1 cellular context compared by ENCODE assay signal in the genomic region with DNA sequence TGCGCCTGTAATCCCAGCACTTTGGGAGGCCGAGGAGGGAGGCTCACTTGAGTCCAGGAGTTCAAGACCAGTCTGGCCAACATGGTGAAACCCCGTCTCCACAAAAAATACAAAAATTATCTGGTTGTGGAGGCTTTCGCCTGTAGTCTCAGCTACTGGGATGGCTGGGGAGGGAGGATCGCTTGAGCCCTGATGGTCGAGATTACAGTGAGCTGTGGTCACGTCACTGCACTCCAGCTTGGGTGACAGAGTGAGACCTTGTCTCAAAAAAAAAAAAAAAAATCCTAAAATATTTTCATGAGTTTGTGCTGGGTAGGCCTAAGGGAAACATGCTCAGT.
TF ChIP-seq lines count a peak whose summit lies in the region.

No MANE protein-coding gene starts in this region.

TF ChIP-seq in K562, 482 proteins besides CTCF, POLR2A, EP300 and RAD21 (continued from another document):
- TF ChIP-seq, protein P1, sequence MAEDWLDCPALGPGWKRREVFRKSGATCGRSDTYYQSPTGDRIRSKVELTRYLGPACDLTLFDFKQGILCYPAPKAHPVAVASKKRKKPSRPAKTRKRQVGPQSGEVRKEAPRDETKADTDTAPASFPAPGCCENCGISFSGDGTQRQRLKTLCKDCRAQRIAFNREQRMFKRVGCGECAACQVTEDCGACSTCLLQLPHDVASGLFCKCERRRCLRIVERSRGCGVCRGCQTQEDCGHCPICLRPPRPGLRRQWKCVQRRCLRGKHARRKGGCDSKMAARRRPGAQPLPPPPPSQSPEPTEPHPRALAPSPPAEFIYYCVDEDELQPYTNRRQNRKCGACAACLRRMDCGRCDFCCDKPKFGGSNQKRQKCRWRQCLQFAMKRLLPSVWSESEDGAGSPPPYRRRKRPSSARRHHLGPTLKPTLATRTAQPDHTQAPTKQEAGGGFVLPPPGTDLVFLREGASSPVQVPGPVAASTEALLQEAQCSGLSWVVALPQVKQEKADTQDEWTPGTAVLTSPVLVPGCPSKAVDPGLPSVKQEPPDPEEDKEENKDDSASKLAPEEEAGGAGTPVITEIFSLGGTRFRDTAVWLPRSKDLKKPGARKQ (CRISPR knock-in tag; IDR thresholded peaks at IDR 0.05): 0 out of 2 replicates have a peak, but pooled peaks have one; percentile 38
- TF ChIP-seq, protein P2, sequence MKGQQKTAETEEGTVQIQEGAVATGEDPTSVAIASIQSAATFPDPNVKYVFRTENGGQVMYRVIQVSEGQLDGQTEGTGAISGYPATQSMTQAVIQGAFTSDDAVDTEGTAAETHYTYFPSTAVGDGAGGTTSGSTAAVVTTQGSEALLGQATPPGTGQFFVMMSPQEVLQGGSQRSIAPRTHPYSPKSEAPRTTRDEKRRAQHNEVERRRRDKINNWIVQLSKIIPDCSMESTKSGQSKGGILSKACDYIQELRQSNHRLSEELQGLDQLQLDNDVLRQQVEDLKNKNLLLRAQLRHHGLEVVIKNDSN (CRISPR knock-in tag; IDR thresholded peaks at IDR 0.05): 0 out of 2 replicates have a peak, but pooled peaks have one; percentile 15
- TF ChIP-seq SMARCE1 (IDR thresholded peaks at IDR 0.05): 0 out of 2 replicates have a peak, but pooled peaks have one; percentile 28
- 0 out of 2 replicates have a peak, but pooled peaks have one; percentile 14 for TF ChIP-seq MECOM (CRISPR knock-in tag; IDR thresholded peaks at IDR 0.05)
